In the genomic region with DNA sequence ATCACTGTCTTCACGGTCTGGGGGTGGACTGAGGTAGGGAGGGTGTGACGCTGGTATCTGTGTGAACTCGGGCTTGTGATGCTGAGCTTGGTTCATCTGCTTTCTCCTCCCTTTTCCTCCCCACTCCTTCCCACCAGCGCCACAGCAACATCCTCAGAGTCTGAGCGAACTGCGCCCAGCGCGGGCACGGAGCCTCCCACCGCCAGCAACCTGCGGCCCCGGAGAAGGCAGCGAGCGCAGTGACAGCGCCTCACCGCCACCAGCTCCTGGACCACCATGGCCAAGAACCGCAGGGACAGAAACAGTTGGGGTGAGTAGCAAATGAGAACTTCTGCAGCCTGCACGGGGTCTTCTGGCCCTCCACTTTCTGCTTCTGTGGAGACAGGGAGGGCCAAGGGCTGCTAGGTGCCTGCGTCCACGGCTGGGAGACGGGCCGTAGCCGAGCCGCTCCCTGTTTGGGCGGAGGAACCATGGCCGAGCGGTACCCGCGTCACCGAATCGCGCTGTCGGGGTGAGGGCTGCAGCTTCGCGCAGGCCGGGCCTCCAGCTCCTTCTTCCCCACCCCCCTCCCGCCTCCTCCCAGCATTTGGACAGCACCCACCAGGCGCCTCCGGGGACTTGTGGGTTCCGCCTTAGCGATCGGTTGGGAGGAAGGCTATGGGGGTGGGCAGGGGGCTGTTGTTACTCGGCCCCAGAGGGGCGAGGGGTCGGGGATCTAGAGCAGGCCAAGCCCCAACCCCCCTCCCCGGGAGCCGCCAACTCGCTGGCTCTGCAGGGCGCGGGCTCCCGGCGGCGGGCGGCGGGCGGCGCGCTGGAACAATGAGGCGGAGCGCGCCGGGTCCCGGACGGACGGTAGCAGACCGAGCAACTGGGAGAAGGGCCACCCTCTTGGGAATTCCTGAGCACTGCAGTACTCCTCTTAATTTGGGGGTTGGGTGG, we compare ENCODE assay signal across 8 cellular contexts. TPM values are rescaled to one million over a fixed set of nuclear protein-coding genes. Genes with fewer than 3 reads are reported as not detected.
DNase-seq lines count a peak whose midpoint lies in the region; ATAC-seq and TF ChIP-seq lines count a peak whose summit lies in the region.

A gene (plus strand): TSS at position 156 of the 939 bp plus-strand sequence. CDS start 121 bp downstream, at position 277.

- ATAC-seq in DND-41 (ENCODE audit: insufficient read depth, low read depth) (peak; percentile 88), HG03565 (IDR thresholded peaks at IDR 0.05; ENCODE audit: unreplicated experiment) (no peak)
- ATAC-seq in activated T-helper 17 cell treated with anti-CD3 and anti-CD28 coated beads, Interleukin-2, amount 50 U/mL, for 72 hours (replicated peaks) = peak; percentile 78
- peak; percentile 84 for ATAC-seq in stimulated activated naive CD8-positive, alpha-beta T cell treated with anti-CD3 and anti-CD28 coated beads, Interleukin-15, amount 100 ng/mL, for 72 hours

- H3K4me1 ChIP-seq in DND-41 (ENCODE audit: insufficient read depth, low read length) = peaks cover 22% of the 10 kb centered on the region
- no peaks in the 10 kb centered on the region for H3K4me1 ChIP-seq in mucosa of stomach (ENCODE audit: control insufficient read depth, insufficient read depth, low read length)

- H3K27me3 ChIP-seq in DND-41 (ENCODE audit: insufficient read depth, low read length, poor library complexity) (peaks cover 31% of the 10 kb centered on the region), mucosa of stomach (ENCODE audit: control insufficient read depth, insufficient read depth, low read length) (peaks cover 17% of the 10 kb centered on the region)

- H3K27me3 Mint-ChIP-seq in activated T-helper 17 cell treated with anti-CD3 and anti-CD28 coated beads, Interleukin-2, amount 50 U/mL, for 72 hours = peaks cover 41% of the 10 kb centered on the region
- peaks cover 59% of the 10 kb centered on the region for H3K27me3 Mint-ChIP-seq in stimulated activated naive CD8-positive, alpha-beta T cell treated with anti-CD3 and anti-CD28 coated beads, Interleukin-15, amount 100 ng/mL, for 72 hours

- H3K4me3 ChIP-seq in DND-41 (ENCODE audit: low read depth in 1 of 2, low read length in 2 of 2) (peak within 1 kb of the TSS; percentile 47 to 79; a peak in 3 of 4 replicates), mucosa of stomach (ENCODE audit: low read length) (peak within 1 kb of the TSS; percentile 58)

- H3K9ac ChIP-seq in DND-41 (ENCODE audit: low read depth, low read length) (peak within 1 kb of the TSS; percentile 58), mucosa of stomach (ENCODE audit: low read length) (peak within 1 kb of the TSS; percentile 67)

- DNase-seq in DND-41 (peak; percentile 78), HPDE6-E6E7 (ENCODE audit: extremely low spot score) (peak; percentile 72), NOMO-1 treated with DMSO at 0.1 percent for 48 hours (lab: John Stamatoyannopoulos, UW; ENCODE audit: unreplicated experiment) (peak; percentile 44), fibroblast of gingiva (ENCODE audit: low read depth) (peak; percentile 78)
- peak; percentile 34 to 38 for DNase-seq in stimulated activated naive CD8-positive, alpha-beta T cell treated with anti-CD3 and anti-CD28 coated beads, Interleukin-15, amount 100 ng/mL, for 72 hours

- no peak for TF ChIP-seq CTCF in DND-41 (IDR thresholded peaks at IDR 0.05; ENCODE audit: borderline replicate concordance, extremely low read depth, low read length, poor library complexity, severe bottlenecking)

- H3K27ac ChIP-seq in DND-41 (ENCODE audit: low read length) = peak within 1 kb of the TSS; percentile 65

- H3K36me3 ChIP-seq in DND-41 (ENCODE audit: insufficient read depth, low read length) (no peaks in the 10 kb centered on the region), mucosa of stomach (ENCODE audit: control insufficient read depth, insufficient read depth, low read length) (no peaks in the 10 kb centered on the region)

- no peaks in the 10 kb centered on the region for H3K36me3 Mint-ChIP-seq in activated T-helper 17 cell treated with anti-CD3 and anti-CD28 coated beads, Interleukin-2, amount 50 U/mL, for 72 hours (ENCODE audit: low read depth)

- peak within 1 kb of the TSS; percentile 83 for H3K4me3 Mint-ChIP-seq in activated T-helper 17 cell treated with anti-CD3 and anti-CD28 coated beads, Interleukin-2, amount 50 U/mL, for 72 hours
- H3K4me3 Mint-ChIP-seq in stimulated activated naive CD8-positive, alpha-beta T cell treated with anti-CD3 and anti-CD28 coated beads, Interleukin-15, amount 100 ng/mL, for 72 hours = peak within 1 kb of the TSS; percentile 84 to 85

- H3K4me2 ChIP-seq in DND-41 (ENCODE audit: insufficient read depth, low read length) = peak within 1 kb of the TSS; percentile 99

- 0 out of 2 replicates have a peak, but pooled peaks cover 3% of the 10 kb centered on the region for H4K20me1 ChIP-seq in DND-41 (ENCODE audit: insufficient read depth, low read length)

- H3K79me2 ChIP-seq in DND-41 (ENCODE audit: insufficient read depth, low read length) = no peaks in the 10 kb centered on the region

- H3K27ac Mint-ChIP-seq in activated T-helper 17 cell treated with anti-CD3 and anti-CD28 coated beads, Interleukin-2, amount 50 U/mL, for 72 hours = no peak within 1 kb of the TSS
- H3K27ac Mint-ChIP-seq in stimulated activated naive CD8-positive, alpha-beta T cell treated with anti-CD3 and anti-CD28 coated beads, Interleukin-15, amount 100 ng/mL, for 72 hours = peak within 1 kb of the TSS in 1 of 2 donors; percentile 48

- H3K4me1 Mint-ChIP-seq in activated T-helper 17 cell treated with anti-CD3 and anti-CD28 coated beads, Interleukin-2, amount 50 U/mL, for 72 hours = peaks cover 4% of the 10 kb centered on the region
- H3K4me1 Mint-ChIP-seq in stimulated activated naive CD8-positive, alpha-beta T cell treated with anti-CD3 and anti-CD28 coated beads, Interleukin-15, amount 100 ng/mL, for 72 hours = peaks cover 8% of the 10 kb centered on the region

- H2AFZ ChIP-seq in DND-41 (ENCODE audit: low read depth, low read length) = peak within 1 kb of the TSS; percentile 86

- no peaks in the 10 kb centered on the region for H3K9me3 Mint-ChIP-seq in activated T-helper 17 cell treated with anti-CD3 and anti-CD28 coated beads, Interleukin-2, amount 50 U/mL, for 72 hours
- H3K9me3 Mint-ChIP-seq in stimulated activated naive CD8-positive, alpha-beta T cell treated with anti-CD3 and anti-CD28 coated beads, Interleukin-15, amount 100 ng/mL, for 72 hours = no peaks in the 10 kb centered on the region

- H3K9me3 ChIP-seq in DND-41 (ENCODE audit: insufficient read depth, low read length, severe bottlenecking) (no peaks in the 10 kb centered on the region), mucosa of stomach (ENCODE audit: control insufficient read depth, low read length) (no peaks in the 10 kb centered on the region)

RNA-seq across cellular contexts. Expression of the gene that starts here (rescaled TPM):
- 1 to 10 TPM; 1.4 to 1.8 TPM for total RNA-seq in activated T-helper 17 cell treated with anti-CD3 and anti-CD28 coated beads, Interleukin-2, amount 50 U/mL, for 72 hours
